ENCODE assay signal across 8 cellular contexts in the genomic region with DNA sequence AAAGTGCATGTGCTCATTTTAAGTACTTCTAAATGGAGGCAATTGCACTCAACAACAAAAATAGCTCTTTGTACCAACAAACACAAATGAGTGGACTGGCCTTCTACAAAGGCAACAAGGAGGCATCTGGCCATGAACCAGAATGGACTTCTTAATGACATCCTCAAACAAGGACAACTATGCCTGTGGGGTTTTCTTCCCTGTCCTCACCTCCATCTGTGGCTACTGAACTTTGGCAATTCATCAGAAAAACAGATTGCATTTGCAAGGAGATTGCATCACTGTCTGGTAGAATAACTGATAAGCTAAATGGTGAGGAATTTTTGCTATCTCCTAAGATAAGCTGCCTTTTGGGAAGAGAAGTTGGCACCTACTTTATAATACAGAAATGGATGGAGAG.
"Had no signal": no experiment of that assay in that cellular context is flagged by ENCODE, and none has a peak within 500 bp of the region (broad histone marks: within the 10 kb centered on the region; RNA-seq: fewer than 3 reads in every experiment).

No MANE protein-coding gene starts in this region.

- H3K27ac ChIP-seq: HL-60 had no signal

- FAIRE-seq: H1, H54, K562 had no signal

- H3K4me3 ChIP-seq: GM23338, K562 had no signal

- DNase-seq: H9, HCEC 1CT, IMR-90 had no signal

- H2AFZ ChIP-seq: GM23338 had no signal

- ATAC-seq: GM23338, K562 had no signal

- H3K4me2 ChIP-seq: GM23338 had no signal

- H3K27ac Mint-ChIP-seq: GM23338, H9 had no signal

- H3K9me3 Mint-ChIP-seq: GM23338, H9 had no signal
